8 cellular contexts compared by ENCODE assay signal in genomic region chr1:242454262-242455051, GRCh38.
DNase-seq lines count a peak whose midpoint lies in the region; ATAC-seq and TF ChIP-seq lines count a peak whose summit lies in the region.

No MANE protein-coding gene starts in this region.

- no peaks in the 10 kb centered on the region for H3K9me3 ChIP-seq in effector memory CD4-positive, alpha-beta T cell (ENCODE audit: control insufficient read depth, low read length)

- H3K4me3 ChIP-seq in fibroblast of mammary gland (ENCODE audit: control insufficient read depth, low read depth, low read length) (no peak overlapping the region), retinal pigment epithelial cell (ENCODE audit: low read length) (no peak overlapping the region)
- no peak overlapping the region for H3K4me3 ChIP-seq in effector memory CD4-positive, alpha-beta T cell (ENCODE audit: insufficient read depth, low read depth, low read length, poor library complexity, severe bottlenecking)

- peak; percentile 71 for TF ChIP-seq CTCF in fibroblast of mammary gland (conservative IDR thresholded peaks at IDR 0.05; ENCODE audit: control insufficient read depth, insufficient read depth, low read depth, low read length)
- peak; percentile 86 for TF ChIP-seq CTCF in retinal pigment epithelial cell (conservative IDR thresholded peaks at IDR 0.05; ENCODE audit: low read depth, low read length)

- no peaks in the 10 kb centered on the region for H3K27me3 ChIP-seq in effector memory CD4-positive, alpha-beta T cell (replicated peaks; ENCODE audit: control insufficient read depth, insufficient read depth, low read length, poor library complexity, severe bottlenecking)

- peak; percentile 77 for ATAC-seq in GM21576 (IDR thresholded peaks at IDR 0.05; ENCODE audit: unreplicated experiment)
- ATAC-seq in HG03108 (IDR thresholded peaks at IDR 0.05; ENCODE audit: unreplicated experiment) = no peak

- DNase-seq in GM03348 (ENCODE audit: low spot score) = peak; percentile 60
- peak; percentile 55 for DNase-seq in LHCN-M2 (ENCODE audit: low read depth)
- peak; percentile 46 to 48 for DNase-seq in SHP77 (lab: John Stamatoyannopoulos, UW)
- peak; percentile 51 for DNase-seq in fibroblast of mammary gland (ENCODE audit: low read depth)
- no peak for DNase-seq in retinal pigment epithelial cell (ENCODE audit: low read depth)
- no peak for DNase-seq in effector memory CD4-positive, alpha-beta T cell

- H3K27ac ChIP-seq in effector memory CD4-positive, alpha-beta T cell (ENCODE audit: insufficient read depth, low read length, poor library complexity, severe bottlenecking) = no peak overlapping the region

- H3K36me3 ChIP-seq in effector memory CD4-positive, alpha-beta T cell (ENCODE audit: control insufficient read depth, insufficient read depth, low read length) = no peaks in the 10 kb centered on the region

- no peaks in the 10 kb centered on the region for H3K4me1 ChIP-seq in effector memory CD4-positive, alpha-beta T cell (ENCODE audit: control insufficient read depth, insufficient read depth, low read length, poor library complexity, severe bottlenecking)

Comparison
In these comparisons a context has a peak if more than half of its experiments do, and no peak if none do; other contexts are left out.
1. DNase-seq: peak in GM03348 (single experiment), LHCN-M2 (single experiment), SHP77 (2 of 2) and fibroblast of mammary gland (single experiment); none in retinal pigment epithelial cell (single experiment) and effector memory CD4-positive, alpha-beta T cell (0 of 3).